8 cellular contexts compared by ENCODE assay signal in genomic region chr2:221570321-221571107, GRCh38. TPM values are rescaled to one million over a fixed set of nuclear protein-coding genes. Genes with fewer than 3 reads are reported as not detected.
DNase-seq lines count a peak whose midpoint lies in the region; ATAC-seq, FAIRE-seq and TF ChIP-seq lines count a peak whose summit lies in the region.

No MANE protein-coding gene starts in this region.

- H3F3A ChIP-seq in PC-9 (ENCODE audit: insufficient read depth, low read depth) = peaks cover 14% of the 10 kb centered on the region; the same call in 1 of the 2 replicates

- FAIRE-seq in frontal cortex (lab: Jason Lieb, UNC) = no peak

- intact Hi-C loops in PC-9 (cut with micrococcal nuclease; ENCODE audit: unreplicated experiment) = loop anchor here (5.0 to 10.0 kb wide), 5 partner anchors 198 to 1476 kb away; no protein-coding TSS in a partner anchor

- no peaks in the 10 kb centered on the region for H3K9me3 ChIP-seq in PC-9 (ENCODE audit: insufficient read depth, low read depth)

- no peak overlapping the region for H2AFZ ChIP-seq in PC-9

- no peaks in the 10 kb centered on the region for H3K9me2 ChIP-seq in PC-9 (ENCODE audit: insufficient read depth)

- BruUV-seq in PC-9 (replicated peaks; lab: Mats Ljungman, UMichigan) = TSS peak; percentile 50

- H3K27ac ChIP-seq in PC-9 (no peak overlapping the region), temporal lobe (ENCODE audit: low read depth, low read length) (peak overlapping the region; percentile 4)

- ATAC-seq in GM19452 (IDR thresholded peaks at IDR 0.05; ENCODE audit: unreplicated experiment) = no peak

- POLR2A ChIA-PET in PC-9 (lab: Charles Lee; ENCODE audit: unreplicated experiment) = interaction anchor here (0.7 kb wide), 1 partner anchor 12 kb away, joined by 7 read pairs; no protein-coding TSS in a partner anchor

- peak; percentile 8 for DNase-seq in NCI-H2029 treated with DMSO at 0.1 percent for 48 hours (lab: John Stamatoyannopoulos, UW)
- DNase-seq in NCI-H2029 (lab: John Stamatoyannopoulos, UW) = no peak
- no peak for DNase-seq in PC-9
- DNase-seq in cerebellar cortex (ENCODE audit: low spot score) = peak; percentile 77
- peak; percentile 53 for DNase-seq in medulla oblongata (ENCODE audit: extremely low spot score)
- no peak for DNase-seq in frontal cortex (ENCODE audit: low spot score in 2 of 2)

- H3K27me3 ChIP-seq in PC-9 (ENCODE audit: insufficient read depth, low read depth) = no peaks in the 10 kb centered on the region

- peaks cover 15% of the 10 kb centered on the region for H3K79me2 ChIP-seq in PC-9 (ENCODE audit: low read depth)

- CTCF ChIA-PET in PC-9 (lab: Charles Lee) = no interaction called here

- 0 out of 2 replicates have a peak, but pooled peaks cover 11% of the 10 kb centered on the region for H3K36me3 ChIP-seq in PC-9 (ENCODE audit: low read depth)

- H3K4me3 ChIP-seq in PC-9 = peak overlapping the region; percentile 87; the same call in 1 of the 2 replicates

- no peak for TF ChIP-seq CTCF in PC-9 (conservative IDR thresholded peaks at IDR 0.05)

- H3K4me2 ChIP-seq in PC-9 = peak overlapping the region; percentile 90

- no peaks in the 10 kb centered on the region for H4K20me1 ChIP-seq in PC-9 (ENCODE audit: insufficient read depth)

- peaks cover 15% of the 10 kb centered on the region for H3K4me1 ChIP-seq in PC-9 (replicated peaks; ENCODE audit: insufficient read depth)

RNA-seq across cellular contexts. Expression of gene EPHA4, which starts 1.6 kb away (rescaled TPM):
- total RNA-seq in PC-9 (2021) (10.6 and 21.3 TPM in 2 replicates), temporal lobe (134 TPM), frontal cortex (158 TPM)

Comparison
In these comparisons a context has a peak if more than half of its experiments do, and no peak if none do; other contexts are left out.
1. DNase-seq: peak in NCI-H2029 treated with DMSO at 0.1 percent for 48 hours (single experiment), cerebellar cortex (single experiment) and medulla oblongata (single experiment); none in NCI-H2029 (single experiment), PC-9 (0 of 2) and frontal cortex (0 of 2).